In the genomic region with DNA sequence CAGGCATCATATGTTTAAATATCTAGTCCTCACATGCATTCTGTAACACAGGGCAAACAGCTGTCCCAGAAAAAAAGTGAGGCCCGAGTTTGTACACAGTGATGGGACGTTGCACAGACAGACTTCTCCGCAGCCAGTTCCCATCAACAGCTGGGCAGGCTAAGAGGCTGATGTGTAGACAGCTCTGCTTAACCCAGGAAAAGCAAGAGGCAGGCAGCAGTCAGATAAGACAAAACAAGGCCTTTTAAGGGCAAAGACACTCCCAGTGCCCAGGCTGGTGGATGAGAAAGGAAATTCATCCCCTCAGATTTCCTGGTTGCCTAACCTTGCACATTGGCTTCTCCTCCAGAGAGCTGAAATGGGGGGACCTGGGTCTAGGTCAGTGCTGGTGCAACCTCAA, we compare ENCODE assay signal across 16 cellular contexts. TPM values are rescaled to one million over a fixed set of nuclear protein-coding genes. Genes with fewer than 3 reads are reported as not detected.
DNase-seq lines count a peak whose midpoint lies in the region; ATAC-seq and TF ChIP-seq lines count a peak whose summit lies in the region.
"Had no signal": no experiment of that assay in that cellular context is flagged by ENCODE, and none has a peak within 500 bp of the region (broad histone marks: within the 10 kb centered on the region; RNA-seq: fewer than 3 reads in every experiment).

No MANE protein-coding gene starts in this region.

- no TSS peak for BruUV-seq in OCI-LY7 (replicated peaks; lab: Mats Ljungman, UMichigan)

- H3K4me3 Mint-ChIP-seq in activated T-cell treated with anti-CD3 and anti-CD28 coated beads, Interleukin-2, amount 50 U/mL, for 24 hours: no peak overlapping the region
- H3K4me3 Mint-ChIP-seq in activated T-cell treated with anti-CD3 and anti-CD28 coated beads, Interleukin-2, amount 50 U/mL, for 72 hours: no peak overlapping the region
- no peak overlapping the region for H3K4me3 Mint-ChIP-seq in effector memory CD8-positive, alpha-beta T cell
- H3K4me3 Mint-ChIP-seq: activated T-helper 1 cell treated with anti-CD3 and anti-CD28 coated beads, Interleukin-12 subunit alpha, Interleukin-12 subunit beta, Interleukin-2, Interleukin-4 antibody, amounts not matched to agents 30 ng/mL and 10 ng/mL and 1 ng/mL, durations not matched to agents 14 hours and 24 hours and 36 hours; IgD-negative memory B cell had no signal

- peak overlapping the region; percentile 58 for H3K27ac Mint-ChIP-seq in activated T-cell treated with anti-CD3 and anti-CD28 coated beads, Interleukin-2, amount 50 U/mL, for 24 hours
- no peak overlapping the region for H3K27ac Mint-ChIP-seq in activated T-cell treated with anti-CD3 and anti-CD28 coated beads, Interleukin-2, amount 50 U/mL, for 72 hours
- peak overlapping the region; percentile 41 to 49 for H3K27ac Mint-ChIP-seq in effector memory CD8-positive, alpha-beta T cell
- H3K27ac Mint-ChIP-seq: activated T-helper 1 cell treated with anti-CD3 and anti-CD28 coated beads, Interleukin-12 subunit alpha, Interleukin-12 subunit beta, Interleukin-2, Interleukin-4 antibody, amounts not matched to agents 30 ng/mL and 10 ng/mL and 1 ng/mL, durations not matched to agents 14 hours and 24 hours and 36 hours; IgD-negative memory B cell; progenitor cell of endocrine pancreas had no signal

- H3K9me3 Mint-ChIP-seq in activated T-cell treated with anti-CD3 and anti-CD28 coated beads, Interleukin-2, amount 50 U/mL, for 24 hours: no peaks in the 10 kb centered on the region
- no peaks in the 10 kb centered on the region for H3K9me3 Mint-ChIP-seq in activated T-cell treated with anti-CD3 and anti-CD28 coated beads, Interleukin-2, amount 50 U/mL, for 72 hours
- H3K9me3 Mint-ChIP-seq in effector memory CD8-positive, alpha-beta T cell: no peaks in the 10 kb centered on the region
- H3K9me3 Mint-ChIP-seq: activated T-helper 1 cell treated with anti-CD3 and anti-CD28 coated beads, Interleukin-12 subunit alpha, Interleukin-12 subunit beta, Interleukin-2, Interleukin-4 antibody, amounts not matched to agents 30 ng/mL and 10 ng/mL and 1 ng/mL, durations not matched to agents 14 hours and 24 hours and 36 hours; IgD-negative memory B cell had no signal

- H3K9me2 ChIP-seq in OCI-LY7 (ENCODE audit: insufficient read depth, low read length): no peaks in the 10 kb centered on the region

- H3K27me3 Mint-ChIP-seq in activated T-cell treated with anti-CD3 and anti-CD28 coated beads, Interleukin-2, amount 50 U/mL, for 24 hours: peaks cover 9% of the 10 kb centered on the region
- peaks cover 4% of the 10 kb centered on the region for H3K27me3 Mint-ChIP-seq in activated T-cell treated with anti-CD3 and anti-CD28 coated beads, Interleukin-2, amount 50 U/mL, for 72 hours (ENCODE audit: low read depth)
- peaks cover 7 to 10% of the 10 kb centered on the region in 2 donors for H3K27me3 Mint-ChIP-seq in effector memory CD8-positive, alpha-beta T cell

- ATAC-seq in activated T-cell treated with anti-CD3 and anti-CD28 coated beads, Interleukin-2, amount 50 U/mL, for 72 hours (replicated peaks in 1 of 2): no peak
- ATAC-seq in effector memory CD8-positive, alpha-beta T cell (replicated peaks): no peak
- ATAC-seq in upper lobe of left lung (ENCODE audit: low FRiP score in 2 of 2): no peak
- ATAC-seq: gastrocnemius medialis had no signal

- H3K4me1 Mint-ChIP-seq in activated T-cell treated with anti-CD3 and anti-CD28 coated beads, Interleukin-2, amount 50 U/mL, for 24 hours (ENCODE audit: low read depth): peaks cover 15% of the 10 kb centered on the region
- H3K4me1 Mint-ChIP-seq in activated T-cell treated with anti-CD3 and anti-CD28 coated beads, Interleukin-2, amount 50 U/mL, for 72 hours (ENCODE audit: low read depth): peaks cover 14% of the 10 kb centered on the region
- peaks cover under 1 to 15% of the 10 kb centered on the region in 2 donors for H3K4me1 Mint-ChIP-seq in effector memory CD8-positive, alpha-beta T cell (ENCODE audit: low read depth in 2 of 2)

- peak overlapping the region; percentile 5 for H3K27ac ChIP-seq in muscle layer of duodenum (ENCODE audit: low read length)
- peak overlapping the region in 3 of 4 donors; percentile 13 to 60 (median 45) for H3K27ac ChIP-seq in upper lobe of left lung
- no peak overlapping the region for H3K27ac ChIP-seq in OCI-LY7 (ENCODE audit: low read depth, low read length, poor library complexity, severe bottlenecking)
- no peak overlapping the region for H3K27ac ChIP-seq in brain microvascular endothelial cell

- 33 to 35% methylated on average over 3 of the region's 3 CpGs for WGBS in upper lobe of left lung, 2 donors

- H3K4me2 ChIP-seq in OCI-LY7 (ENCODE audit: low read length): no peak overlapping the region

- in situ Hi-C loops in brain microvascular endothelial cell (cut with HindIII; ENCODE audit: low pct_ligation_motif_present, low sequenced_read_pairs): no loop called here

- TF ChIP-seq EP300 in upper lobe of left lung (IDR thresholded peaks at IDR 0.05): no peak

- CTCF ChIA-PET in OCI-LY7 (lab: Charles Lee; ENCODE audit: unreplicated experiment): no interaction called here

- no peaks in the 10 kb centered on the region for H3K79me2 ChIP-seq in OCI-LY7 (ENCODE audit: insufficient read depth, low read depth, low read length)

- H2AFZ ChIP-seq in OCI-LY7 (ENCODE audit: low read length): no peak overlapping the region

- H3K9me3 ChIP-seq in muscle layer of duodenum (ENCODE audit: control insufficient read depth in 1 of 2, low read length in 2 of 2): no peaks in the 10 kb centered on the region
- no peaks in the 10 kb centered on the region for H3K9me3 ChIP-seq in upper lobe of left lung
- H3K9me3 ChIP-seq in OCI-LY7 (ENCODE audit: low read length): no peaks in the 10 kb centered on the region
- H3K9me3 ChIP-seq: gastrocnemius medialis, HAP-1 had no signal

- H3K4me1 ChIP-seq in muscle layer of duodenum (ENCODE audit: control insufficient read depth in 1 of 2, insufficient read depth in 2 of 2, low read length in 2 of 2) (peaks cover 26 to 68% of the 10 kb centered on the region in 2 donors), upper lobe of left lung (peaks cover 48 to 62% (median 50%) of the 10 kb centered on the region in 4 donors), OCI-LY7 (ENCODE audit: insufficient read depth, low read length, poor library complexity, severe bottlenecking) (peaks cover 13% of the 10 kb centered on the region)

- POLR2A ChIA-PET in OCI-LY7 (lab: Charles Lee): interaction anchor here (0.7 to 0.8 kb wide), 2 partner anchors 13 to 17 kb away, joined by 3 read pairs; no protein-coding TSS in a partner anchor

- H4K20me1 ChIP-seq in OCI-LY7 (ENCODE audit: insufficient read depth, low read length): no peaks in the 10 kb centered on the region

- intact Hi-C loops in OCI-LY7 (cut with micrococcal nuclease; ENCODE audit: unreplicated experiment): no loop called here

- DNase-seq in activated T-cell treated with anti-CD3 and anti-CD28 coated beads, Interleukin-2, amount 50 U/mL, for 24 hours: no peak
- DNase-seq in activated T-cell treated with anti-CD3 and anti-CD28 coated beads, Interleukin-2, amount 50 U/mL, for 72 hours: no peak
- no peak for DNase-seq in effector memory CD8-positive, alpha-beta T cell
- DNase-seq in upper lobe of left lung (no peak), OCI-LY7 (ENCODE audit: low spot score) (no peak), epidermal melanocyte (ENCODE audit: insufficient read length, low spot score) (no peak), brain microvascular endothelial cell (no peak)
- DNase-seq: DMS 273 treated with DMSO at 0.1 percent for 48 hours, gastrocnemius medialis, NCI-H187 had no signal

- H3K36me3 Mint-ChIP-seq in activated T-cell treated with anti-CD3 and anti-CD28 coated beads, Interleukin-2, amount 50 U/mL, for 24 hours (ENCODE audit: low read depth): peaks cover 67% of the 10 kb centered on the region
- no peaks in the 10 kb centered on the region for H3K36me3 Mint-ChIP-seq in activated T-cell treated with anti-CD3 and anti-CD28 coated beads, Interleukin-2, amount 50 U/mL, for 72 hours (ENCODE audit: insufficient read depth in 2 of 2)
- peaks cover 27% of the 10 kb centered on the region for H3K36me3 Mint-ChIP-seq in effector memory CD8-positive, alpha-beta T cell (ENCODE audit: insufficient read depth)

- H3K36me3 ChIP-seq in muscle layer of duodenum (ENCODE audit: control insufficient read depth in 1 of 2, insufficient read depth in 2 of 2, low read length in 2 of 2) (peaks cover 61 to 64% of the 10 kb centered on the region in 2 donors), upper lobe of left lung (peaks cover 3 to 72% (median 39%) of the 10 kb centered on the region in 4 donors), OCI-LY7 (ENCODE audit: insufficient read depth, low read length) (peaks cover 67% of the 10 kb centered on the region), brain microvascular endothelial cell (replicated peaks) (peaks cover 82% of the 10 kb centered on the region)
- H3K36me3 ChIP-seq: gastrocnemius medialis, HAP-1 had no signal

- TF ChIP-seq CTCF in upper lobe of left lung (IDR thresholded peaks at IDR 0.05) (no peak), OCI-LY7 (conservative IDR thresholded peaks at IDR 0.05; ENCODE audit: low read length) (no peak), brain microvascular endothelial cell (IDR thresholded peaks at IDR 0.05; ENCODE audit: low read depth, low read length, missing control alignments) (no peak)

- H3K4me3 ChIP-seq in muscle layer of duodenum (ENCODE audit: low read depth in 1 of 2, low read length in 2 of 2) (no peak overlapping the region), upper lobe of left lung (no peak overlapping the region), OCI-LY7 (ENCODE audit: low read depth, low read length, poor library complexity, severe bottlenecking) (no peak overlapping the region), brain microvascular endothelial cell (ENCODE audit: low read depth, low read length) (no peak overlapping the region)
- H3K4me3 ChIP-seq: gastrocnemius medialis, HAP-1, lung had no signal

- H3K27me3 ChIP-seq in muscle layer of duodenum (ENCODE audit: low read depth, low read length) (no peaks in the 10 kb centered on the region), upper lobe of left lung (no peaks in the 10 kb centered on the region), brain microvascular endothelial cell (replicated peaks) (no peaks in the 10 kb centered on the region)
- H3K27me3 ChIP-seq: gastrocnemius medialis had no signal

- TF ChIP-seq POLR2A in upper lobe of left lung (IDR thresholded peaks at IDR 0.05): no peak

RNA-seq across cellular contexts. Expression of gene PHLDA3, which starts 17.2 kb away (rescaled TPM):
- total RNA-seq in activated T-cell treated with anti-CD3 and anti-CD28 coated beads, Interleukin-2, amount 50 U/mL, for 72 hours: 10 to 100 TPM; 10.7 to 25.6 TPM
- total RNA-seq in upper lobe of left lung (100 to 1,000 TPM in 3 of 6 donors, 10 to 100 TPM in 3; 45.1 to 211 (median 88.1) TPM), OCI-LY7 (2022) (not detected in 2 replicates)
- not detected in 2 replicates for total RNA-seq in OCI-LY7 (2014; rRNA removed; shearing (Covaris generic))

RNA-seq across cellular contexts. Expression of gene CSRP1, which starts 20.8 kb away (rescaled TPM):
- total RNA-seq in activated T-cell treated with anti-CD3 and anti-CD28 coated beads, Interleukin-2, amount 50 U/mL, for 72 hours: 10 to 100 TPM; 44.7 to 52.6 TPM
- total RNA-seq in upper lobe of left lung: 100 to 1,000 TPM; 200 to 495 (median 327) TPM
- 46.4 and 52.8 TPM in 2 replicates for total RNA-seq in OCI-LY7 (2014; rRNA removed; shearing (Covaris generic))
- 72.2 and 89.8 TPM in 2 replicates for total RNA-seq in OCI-LY7 (2022)

RNA-seq across cellular contexts. Expression of gene NAV1, which starts 52.8 kb away (rescaled TPM):
- total RNA-seq in activated T-cell treated with anti-CD3 and anti-CD28 coated beads, Interleukin-2, amount 50 U/mL, for 72 hours: 1 to 10 TPM; 6.2 to 6.3 TPM
- total RNA-seq in upper lobe of left lung (10 to 100 TPM; 15.2 to 41.0 (median 24.1) TPM), OCI-LY7 (2022) (19.8 and 20.7 TPM in 2 replicates)
- 2.5 and 4.2 TPM in 2 replicates for total RNA-seq in OCI-LY7 (2014; rRNA removed; shearing (Covaris generic))

Comparison
In these comparisons a context has a peak if more than half of its experiments do, and no peak if none do; other contexts are left out.
1. H3K27ac ChIP-seq: peak in muscle layer of duodenum (single experiment) and upper lobe of left lung (3 of 4); none in OCI-LY7 (single experiment) and brain microvascular endothelial cell (single experiment).
2. RNA of gene PHLDA3, which starts 17.2 kb away (total RNA-seq): 45.1 to 211 TPM in upper lobe of left lung and 10.7 to 25.6 TPM in activated T-cell treated with anti-CD3 and anti-CD28 coated beads, Interleukin-2, amount 50 U/mL, for 72 hours; not detected in OCI-LY7; every median in the first group is over 10 times any median in the second.